ENCODE assay signal across 11 cellular contexts in the genomic region with DNA sequence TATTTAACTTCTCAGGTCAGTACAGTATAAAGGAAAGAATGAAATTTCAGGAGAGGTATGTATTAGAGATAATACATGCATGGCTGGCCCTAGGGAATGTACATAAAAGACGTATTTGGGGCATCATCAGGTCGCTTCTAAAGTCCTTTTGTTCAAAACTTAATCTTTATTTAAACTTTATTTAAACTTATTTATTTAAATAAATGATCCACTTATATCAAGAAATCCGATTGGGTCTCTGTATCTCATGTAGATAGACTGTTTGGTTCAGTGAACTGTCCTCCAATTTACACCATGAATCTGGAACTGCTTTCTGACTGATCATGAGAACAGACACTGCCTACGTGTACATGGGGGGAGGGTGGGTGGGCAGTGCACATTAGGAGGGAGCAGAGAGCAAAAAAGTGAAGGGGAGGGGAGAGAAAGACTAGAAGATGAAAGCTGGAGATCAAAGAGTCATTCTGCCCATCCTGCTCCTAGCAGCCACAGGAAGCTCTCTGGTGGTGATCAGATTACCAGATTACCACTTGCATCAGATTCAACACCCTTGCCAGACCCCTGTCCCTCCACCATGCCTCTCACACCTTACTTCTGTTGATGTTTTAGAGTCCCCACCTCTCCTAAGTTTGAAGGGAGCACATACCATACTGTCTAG.
DNase-seq lines count a peak whose midpoint lies in the region; ATAC-seq, FAIRE-seq and TF ChIP-seq lines count a peak whose summit lies in the region.
"Had no signal": no experiment of that assay in that cellular context is flagged by ENCODE, and none has a peak within 500 bp of the region (broad histone marks: within the 10 kb centered on the region; RNA-seq: fewer than 3 reads in every experiment).

No MANE protein-coding gene starts in this region.

- FAIRE-seq in D721Med (lab: Jason Lieb, UNC) = no peak

- peak overlapping the region; percentile 24 for H3K27ac Mint-ChIP-seq in activated naive CD4-positive, alpha-beta T cell treated with anti-CD3 and anti-CD28 coated beads for 36 hours
- H3K27ac Mint-ChIP-seq in WTC11 = peak overlapping the region; percentile 32; the same call in 1 of the 2 replicates
- H3K27ac Mint-ChIP-seq in effector memory CD8-positive, alpha-beta T cell = peak overlapping the region; percentile 47 to 89
- H3K27ac Mint-ChIP-seq in stimulated activated naive CD8-positive, alpha-beta T cell treated with anti-CD3 and anti-CD28 coated beads, Interleukin-15, Interleukin-2, amounts not matched to agents 100 ng/mL and 50 ng/mL, for 24 hours = peak overlapping the region; percentile 88

- H3K9me3 Mint-ChIP-seq in activated naive CD4-positive, alpha-beta T cell treated with anti-CD3 and anti-CD28 coated beads for 36 hours = no peaks in the 10 kb centered on the region
- H3K9me3 Mint-ChIP-seq in WTC11 = no peaks in the 10 kb centered on the region
- no peaks in the 10 kb centered on the region for H3K9me3 Mint-ChIP-seq in effector memory CD8-positive, alpha-beta T cell
- no peaks in the 10 kb centered on the region for H3K9me3 Mint-ChIP-seq in stimulated activated naive CD8-positive, alpha-beta T cell treated with anti-CD3 and anti-CD28 coated beads, Interleukin-15, Interleukin-2, amounts not matched to agents 100 ng/mL and 50 ng/mL, for 24 hours

- TF ChIP-seq CTCF in WTC11 (IDR thresholded peaks at IDR 0.05) (no peak), D721Med (IDR thresholded peaks at IDR 0.05; ENCODE audit: insufficient read depth, missing control alignments) (no peak)

- ATAC-seq in WTC11 = peak; percentile 45
- ATAC-seq in effector memory CD8-positive, alpha-beta T cell (replicated peaks) = peak; percentile 64
- no peak for ATAC-seq in Right ventricle myocardium inferior

- DNase-seq in activated naive CD4-positive, alpha-beta T cell treated with anti-CD3 and anti-CD28 coated beads for 36 hours = peak; percentile 40
- DNase-seq in activated naive CD4-positive, alpha-beta T cell treated with anti-CD3 and anti-CD28 coated beads, Interleukin-2, amount 50 U/mL, for 16 hours = no peak
- DNase-seq in WTC11 (ENCODE audit: low spot score) = no peak
- peak; percentile 7 to 22 (median 7) for DNase-seq in effector memory CD8-positive, alpha-beta T cell
- DNase-seq in cortex of kidney (lab: John Stamatoyannopoulos, UW) = no peak
- DNase-seq in D721Med (ENCODE audit: insufficient read length, low spot score) = no peak
- DNase-seq in Right ventricle myocardium inferior (ENCODE audit: missing footprints) = no peak
- DNase-seq: AML-193, dermis blood vessel endothelial cell, midbrain had no signal

- H3K4me3 Mint-ChIP-seq in activated naive CD4-positive, alpha-beta T cell treated with anti-CD3 and anti-CD28 coated beads for 36 hours = no peak overlapping the region
- H3K4me3 Mint-ChIP-seq in WTC11 = no peak overlapping the region
- no peak overlapping the region for H3K4me3 Mint-ChIP-seq in effector memory CD8-positive, alpha-beta T cell
- peak overlapping the region; percentile 15 for H3K4me3 Mint-ChIP-seq in stimulated activated naive CD8-positive, alpha-beta T cell treated with anti-CD3 and anti-CD28 coated beads, Interleukin-15, Interleukin-2, amounts not matched to agents 100 ng/mL and 50 ng/mL, for 24 hours

- CTCF ChIA-PET in activated naive CD4-positive, alpha-beta T cell treated with anti-CD3 and anti-CD28 coated beads for 36 hours (lab: Charles Lee) = interaction anchor here (0.7 kb wide), 1 partner anchor 36 kb away, joined by 4 read pairs; no protein-coding TSS in a partner anchor
- CTCF ChIA-PET in WTC11 (lab: Charles Lee) = interaction anchor here (0.8 to 1.2 kb wide), 2 partner anchors 39 to 327 kb away, joined by 3 to 6 read pairs; a partner anchor contains a TSS

- peaks cover 64% of the 10 kb centered on the region for H3K4me1 Mint-ChIP-seq in activated naive CD4-positive, alpha-beta T cell treated with anti-CD3 and anti-CD28 coated beads for 36 hours (ENCODE audit: low read depth)
- peaks cover 44% of the 10 kb centered on the region for H3K4me1 Mint-ChIP-seq in WTC11
- H3K4me1 Mint-ChIP-seq in effector memory CD8-positive, alpha-beta T cell (ENCODE audit: low read depth in 2 of 2) = peaks cover 30 to 48% of the 10 kb centered on the region in 2 donors
- H3K4me1 Mint-ChIP-seq in stimulated activated naive CD8-positive, alpha-beta T cell treated with anti-CD3 and anti-CD28 coated beads, Interleukin-15, Interleukin-2, amounts not matched to agents 100 ng/mL and 50 ng/mL, for 24 hours (ENCODE audit: low read depth) = peaks cover 71% of the 10 kb centered on the region

- POLR2A ChIA-PET in WTC11 (lab: Charles Lee) = no interaction called here

- no peaks in the 10 kb centered on the region for H3K27me3 Mint-ChIP-seq in activated naive CD4-positive, alpha-beta T cell treated with anti-CD3 and anti-CD28 coated beads for 36 hours (ENCODE audit: low read depth)
- H3K27me3 Mint-ChIP-seq in WTC11 (ENCODE audit: low read depth) = no peaks in the 10 kb centered on the region
- H3K27me3 Mint-ChIP-seq in effector memory CD8-positive, alpha-beta T cell = no peaks in the 10 kb centered on the region
- H3K27me3 Mint-ChIP-seq in stimulated activated naive CD8-positive, alpha-beta T cell treated with anti-CD3 and anti-CD28 coated beads, Interleukin-15, Interleukin-2, amounts not matched to agents 100 ng/mL and 50 ng/mL, for 24 hours = no peaks in the 10 kb centered on the region

- H3K36me3 Mint-ChIP-seq in activated naive CD4-positive, alpha-beta T cell treated with anti-CD3 and anti-CD28 coated beads for 36 hours (ENCODE audit: low read depth) = no peaks in the 10 kb centered on the region
- H3K36me3 Mint-ChIP-seq in WTC11 = no peaks in the 10 kb centered on the region
- no peaks in the 10 kb centered on the region for H3K36me3 Mint-ChIP-seq in effector memory CD8-positive, alpha-beta T cell (ENCODE audit: insufficient read depth)
- no peaks in the 10 kb centered on the region for H3K36me3 Mint-ChIP-seq in stimulated activated naive CD8-positive, alpha-beta T cell treated with anti-CD3 and anti-CD28 coated beads, Interleukin-15, Interleukin-2, amounts not matched to agents 100 ng/mL and 50 ng/mL, for 24 hours (ENCODE audit: low read depth)

- intact Hi-C loops in activated naive CD4-positive, alpha-beta T cell treated with anti-CD3 and anti-CD28 coated beads for 36 hours (cut with micrococcal nuclease) = loop anchor here (10.0 kb wide), 1 partner anchor 781 kb away; a partner anchor contains a TSS
- intact Hi-C loops in Right ventricle myocardium inferior (cut with DNase I) = no loop called here

TF ChIP-seq in WTC11, 78 proteins besides CTCF, POLR2A, EP300 and RAD21:
- peak; percentile 97 for TF ChIP-seq GABPB1 (CRISPR knock-in tag; IDR thresholded peaks at IDR 0.05)
- TF ChIP-seq ESRRA (CRISPR knock-in tag; IDR thresholded peaks at IDR 0.05; ENCODE audit: borderline replicate concordance) = no peak

Comparison
In these comparisons a context has a peak if more than half of its experiments do, and no peak if none do; other contexts are left out.
1. DNase-seq: peak in activated naive CD4-positive, alpha-beta T cell treated with anti-CD3 and anti-CD28 coated beads for 36 hours (single experiment) and effector memory CD8-positive, alpha-beta T cell (3 of 3); none in activated naive CD4-positive, alpha-beta T cell treated with anti-CD3 and anti-CD28 coated beads, Interleukin-2, amount 50 U/mL, for 16 hours (single experiment), WTC11 (single experiment), cortex of kidney (single experiment), D721Med (single experiment) and Right ventricle myocardium inferior (single experiment).
2. H3K27ac Mint-ChIP-seq: peak in every context shown above with its lines; median percentile 88 in stimulated activated naive CD8-positive, alpha-beta T cell treated with anti-CD3 and anti-CD28 coated beads, Interleukin-15, Interleukin-2, amounts not matched to agents 100 ng/mL and 50 ng/mL, for 24 hours; 68 in effector memory CD8-positive, alpha-beta T cell; 32 in WTC11; 24 in activated naive CD4-positive, alpha-beta T cell treated with anti-CD3 and anti-CD28 coated beads for 36 hours.